Comparison of ENCODE assay signal across 19 cellular contexts in the genomic region with DNA sequence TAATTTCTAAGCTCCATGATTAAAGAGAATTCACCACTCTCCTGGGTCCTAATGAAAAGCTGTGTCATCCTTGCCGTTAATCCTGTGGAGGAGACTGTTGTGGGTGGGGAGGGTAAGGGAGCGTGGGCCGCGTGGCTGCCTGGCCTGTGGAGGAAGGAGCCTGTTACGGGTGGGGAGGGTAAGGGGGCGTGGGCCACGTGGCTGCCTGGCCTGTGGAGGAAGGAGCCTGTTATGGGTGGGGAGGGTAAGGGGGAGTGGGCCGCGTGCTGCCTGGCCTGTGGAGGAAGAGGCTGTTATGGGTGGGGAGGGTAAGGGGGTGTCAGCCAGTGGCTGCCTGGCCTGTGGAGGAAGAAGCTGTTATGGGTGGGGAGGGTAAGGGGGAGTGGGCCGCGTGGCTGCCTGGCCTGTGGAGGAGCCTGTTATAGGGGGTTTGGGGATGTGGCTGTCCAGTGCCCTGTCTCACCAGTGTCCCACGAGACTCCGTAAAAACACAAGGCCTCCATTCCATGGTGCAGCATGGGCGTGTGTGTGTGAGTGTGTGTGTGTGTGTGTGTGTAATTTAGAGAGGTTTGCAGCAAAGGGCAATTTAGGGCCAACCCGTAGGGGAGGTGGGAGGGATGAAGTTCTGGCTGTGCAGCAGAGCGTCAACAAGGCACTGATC. TPM values are rescaled to one million over a fixed set of nuclear protein-coding genes. Genes with fewer than 3 reads are reported as not detected.
DNase-seq lines count a peak whose midpoint lies in the region; ATAC-seq, FAIRE-seq and TF ChIP-seq lines count a peak whose summit lies in the region.
"Had no signal": no experiment of that assay in that cellular context is flagged by ENCODE, and none has a peak within 500 bp of the region (broad histone marks: within the 10 kb centered on the region; RNA-seq: fewer than 3 reads in every experiment).

No MANE protein-coding gene starts in this region.

- DNase-seq in AML-193 (lab: John Stamatoyannopoulos, UW) (peak; percentile 38 to 53), GF-D8 (lab: John Stamatoyannopoulos, UW) (peak; percentile 50), RWPE2 (ENCODE audit: low spot score) (no peak), fibroblast of the aortic adventitia (ENCODE audit: low read depth) (peak; percentile 48), RCC 7860 (ENCODE audit: low spot score) (no peak)
- DNase-seq: activated CD4-positive, alpha-beta T cell treated with anti-CD3 and anti-CD28 coated beads for 1 hour; activated naive CD4-positive, alpha-beta T cell treated with anti-CD3 and anti-CD28 coated beads, Interleukin-2, amount 10 ng/mL, durations not matched to agents 7 days and 5 days; midbrain; NCI-H1436; T-cell; trophoblast cell had no signal

- H3K9me3 ChIP-seq in RWPE2 (ENCODE audit: severe bottlenecking): no peaks in the 10 kb centered on the region
- H3K9me3 ChIP-seq: gastroesophageal sphincter had no signal

- H3K36me3 ChIP-seq in RWPE2 (ENCODE audit: low read depth): peaks cover 74% of the 10 kb centered on the region

- H3K4me3 ChIP-seq in RWPE2 (ENCODE audit: severe bottlenecking): no peak overlapping the region
- H3K4me3 ChIP-seq in fibroblast of the aortic adventitia (ENCODE audit: low read depth, low read length): no peak overlapping the region
- H3K4me3 ChIP-seq: cardiac muscle cell, gastroesophageal sphincter, skin epidermis had no signal

- 0 out of 3 replicates have a peak, but pooled peaks have one; percentile 17 for ATAC-seq in RWPE2 (ENCODE audit: low read depth)
- no peak for ATAC-seq in HG03378 (IDR thresholded peaks at IDR 0.05; ENCODE audit: unreplicated experiment)
- ATAC-seq in GM18502 (IDR thresholded peaks at IDR 0.05; ENCODE audit: poor library complexity, unreplicated experiment): no peak
- ATAC-seq in GM18498 (IDR thresholded peaks at IDR 0.05; ENCODE audit: unreplicated experiment): no peak
- ATAC-seq: gastroesophageal sphincter; stimulated activated effector memory CD8-positive, alpha-beta T cell treated with anti-CD3 and anti-CD28 coated beads, Interleukin-12 subunit alpha, Interleukin-12 subunit beta, amount 100 ng/mL, for 72 hours; T-cell had no signal

- no peak for TF ChIP-seq CTCF in RWPE2 (IDR thresholded peaks at IDR 0.05; ENCODE audit: poor library complexity, severe bottlenecking)
- TF ChIP-seq CTCF in fibroblast of the aortic adventitia (IDR thresholded peaks at IDR 0.05; ENCODE audit: insufficient read depth, low read length): no peak

- no peak overlapping the region for H3K27ac ChIP-seq in RWPE2 (ENCODE audit: poor library complexity, severe bottlenecking)
- H3K27ac ChIP-seq: cardiac muscle cell, gastroesophageal sphincter had no signal

- FAIRE-seq in RCC 7860 (lab: Jason Lieb, UNC): no peak
- FAIRE-seq: endometrium had no signal

- no peaks in the 10 kb centered on the region for H3K27me3 ChIP-seq in RWPE2 (ENCODE audit: insufficient read depth, poor library complexity, severe bottlenecking)
- H3K27me3 ChIP-seq: cardiac muscle cell, gastroesophageal sphincter had no signal

- H3K4me1 ChIP-seq in RWPE2 (ENCODE audit: insufficient read depth, poor library complexity, severe bottlenecking): no peaks in the 10 kb centered on the region
- H3K4me1 ChIP-seq: gastroesophageal sphincter had no signal

RNA-seq across cellular contexts. Expression of gene DCUN1D2, which starts 15.6 kb away (rescaled TPM):
- total RNA-seq in fibroblast of the aortic adventitia (ENCODE audit: low replicate concordance): 8.3 and 9.8 TPM in 2 replicates

RNA-seq across cellular contexts. Expression of gene ADPRHL1, which starts 52.9 kb away (rescaled TPM):
- 2.4 and 2.8 TPM in 2 replicates for total RNA-seq in fibroblast of the aortic adventitia (ENCODE audit: low replicate concordance)

Comparison
In these comparisons a context has a peak if more than half of its experiments do, and no peak if none do; other contexts are left out.
1. DNase-seq: peak in AML-193 (2 of 2), GF-D8 (single experiment) and fibroblast of the aortic adventitia (single experiment); none in RWPE2 (single experiment) and RCC 7860 (single experiment).